Comparison of ENCODE assay signal across 24 cellular contexts in genomic region chr12:32098112-32098511, GRCh38. TPM values are rescaled to one million over a fixed set of nuclear protein-coding genes. Genes with fewer than 3 reads are reported as not detected.
DNase-seq lines count a peak whose midpoint lies in the region; ATAC-seq, FAIRE-seq and TF ChIP-seq lines count a peak whose summit lies in the region.
"Had no signal": no experiment of that assay in that cellular context is flagged by ENCODE, and none has a peak within 500 bp of the region (broad histone marks: within the 10 kb centered on the region; RNA-seq: fewer than 3 reads in every experiment).

No MANE protein-coding gene starts in this region.

- H3K4me1 ChIP-seq in H1 (replicated peaks in 1 of 4; ENCODE audit: control insufficient read depth in 3 of 4, insufficient read depth in 4 of 4, low read length in 3 of 4) (peaks cover 0 to 6% (median under 1%) of the 10 kb centered on the region in 4 experiments; a peak in 1 of 7 replicates), spleen (no peaks in the 10 kb centered on the region)

- TF ChIP-seq RAD21 in H1 (IDR thresholded peaks at IDR 0.05 in 1 of 2, conservative IDR thresholded peaks at IDR 0.05 in 1 of 2; ENCODE audit: low read depth in 2 of 2, low read length in 2 of 2) = no peak

- H2AK5ac ChIP-seq in H1 (ENCODE audit: low read depth, low read length) = no peak overlapping the region

- no peaks in the 10 kb centered on the region for H3K23me2 ChIP-seq in H1 (ENCODE audit: low read depth, low read length)

- no peak overlapping the region for H2AFZ ChIP-seq in H1 (ENCODE audit: low read length)

- no peak for ATAC-seq in HG03354 (IDR thresholded peaks at IDR 0.05; ENCODE audit: poor library complexity, severe bottlenecking, unreplicated experiment)
- ATAC-seq: K562 had no signal

- TF ChIP-seq POLR2A in H1 (IDR thresholded peaks at IDR 0.05; ENCODE audit: control extremely low read depth in 1 of 2, low read depth in 2 of 2, low read length in 2 of 2) (no peak), spleen (IDR thresholded peaks at IDR 0.05) (no peak)

- no peak overlapping the region for H2BK5ac ChIP-seq in H1 (ENCODE audit: low read depth, low read length)

- intact Hi-C loops in spleen (cut with DNase I; ENCODE audit: low total_unique reads) = no loop called here

- H3K18ac ChIP-seq in H1 (ENCODE audit: extremely low read depth, low read length) = no peak overlapping the region

- peak; percentile 22 to 23 for DNase-seq in NCI-H526 (lab: John Stamatoyannopoulos, UW)
- no peak for DNase-seq in NCI-H526 treated with DMSO at 0.1 percent for 48 hours (lab: John Stamatoyannopoulos, UW)
- DNase-seq in NCI-H146 treated with DMSO at 0.1 percent for 48 hours (lab: John Stamatoyannopoulos, UW; ENCODE audit: unreplicated experiment) = peak; percentile 23
- DNase-seq in H1 (ENCODE audit: low read depth in 1 of 2, low spot score in 2 of 2) = no peak
- no peak for DNase-seq in KG1 (lab: John Stamatoyannopoulos, UW)
- no peak for DNase-seq in spleen
- DNase-seq: CD4-positive, CD25-positive, alpha-beta regulatory T cell; DMS153; DND-41; MV-4-11; NCI-H1417; NCI-H187; NCI-H2081 treated with DMSO at 0.1 percent for 48 hours; NCI-H2171; NCI-H446; NCI-H524 treated with DMSO at 0.1 percent for 48 hours; SIG-M5 had no signal

- H2BK15ac ChIP-seq in H1 (ENCODE audit: low read length) = no peak overlapping the region

- no peaks in the 10 kb centered on the region; a peak in 1 of 8 replicates for H3K36me3 ChIP-seq in H1 (ENCODE audit: control insufficient read depth in 2 of 4, insufficient read depth in 4 of 4, low read length in 3 of 4)
- no peaks in the 10 kb centered on the region for H3K36me3 ChIP-seq in spleen

- no peaks in the 10 kb centered on the region for H4K20me1 ChIP-seq in H1 (replicated peaks in 1 of 2; ENCODE audit: control insufficient read depth in 1 of 2, insufficient read depth in 2 of 2, low read length in 2 of 2)

- no peak overlapping the region for H3K4ac ChIP-seq in H1 (replicated peaks; ENCODE audit: insufficient read length, low read depth, low read length)

- no peak overlapping the region for H2BK120ac ChIP-seq in H1 (replicated peaks; ENCODE audit: low read depth, low read length)

- H2BK20ac ChIP-seq in H1 (ENCODE audit: low read length) = 0 out of 2 replicates have a peak overlapping the region, but pooled peaks have one; percentile 23

- H2BK12ac ChIP-seq in H1 (ENCODE audit: low read depth, low read length) = no peak overlapping the region

- no peak overlapping the region for H3K9ac ChIP-seq in H1 (replicated peaks in 1 of 4; ENCODE audit: extremely low read depth in 1 of 4, low read depth in 3 of 4, low read length in 3 of 4)

- no peak overlapping the region for H4K5ac ChIP-seq in H1 (ENCODE audit: insufficient read length, low read depth, low read length)

- H4K8ac ChIP-seq in H1 (ENCODE audit: extremely low read depth, insufficient read depth, low read length) = no peak overlapping the region

- no peak for FAIRE-seq in H1 (lab: Jason Lieb, UNC)
- FAIRE-seq: GM12892, H54, HTR-8/SVneo, RCC 7860 had no signal

- CTCF ChIA-PET in H1 (lab: Charles Lee; ENCODE audit: partially characterized antibody) = interaction anchor here (0.9 kb wide), 1 partner anchor 31 kb away, joined by 3 read pairs; no protein-coding TSS in a partner anchor

- TF ChIP-seq EP300 in H1 (IDR thresholded peaks at IDR 0.05; ENCODE audit: borderline replicate concordance in 1 of 2, low read depth in 2 of 2, low read length in 2 of 2) = no peak

- H3K4me3 ChIP-seq in H1 (ENCODE audit: extremely low read depth in 1 of 4, insufficient read depth in 2 of 4, low read depth in 3 of 4, low read length in 4 of 4) = no peak overlapping the region
- no peak overlapping the region for H3K4me3 ChIP-seq in spleen
- H3K4me3 ChIP-seq: K562, SK-N-MC had no signal

- POLR2A ChIA-PET in H1 (lab: Charles Lee; ENCODE audit: partially characterized antibody) = interaction anchor here (1.3 kb wide), 1 partner anchor 8 kb away, joined by 4 read pairs; no protein-coding TSS in a partner anchor

- TF ChIP-seq CTCF in H1 (IDR thresholded peaks at IDR 0.05; ENCODE audit: control extremely low read depth in 1 of 3, insufficient read depth in 1 of 3, low read depth in 1 of 3, low read length in 3 of 3) (no peak), spleen (IDR thresholded peaks at IDR 0.05 in 8 of 11, conservative IDR thresholded peaks at IDR 0.05 in 3 of 11) (no peak)

- WGBS in H1 (ENCODE audit: extremely low coverage in 1 of 2, insufficient coverage in 1 of 2, insufficient read length in 1 of 2, insufficient replicate concordance in 2 of 2, low coverage in 1 of 2, low lambda C conversion rate in 2 of 2, missing lambda C conversion rate in 1 of 2), 2 experiments = 95% methylated on average over 4 of the region's 4 CpGs; no CpG with 5 or more reads in 1 of the 2 experiments
- WGBS in spleen, 5 donors = 81 to 92% (median 89%) methylated on average over 4 of the region's 4 CpGs

- no peak overlapping the region for H3K4me2 ChIP-seq in H1 (ENCODE audit: insufficient read depth in 1 of 2, low read depth in 2 of 2, low read length in 2 of 2)

- H3K23ac ChIP-seq in H1 (ENCODE audit: insufficient read length) = no peak overlapping the region

- H3K27ac ChIP-seq in H1 (ENCODE audit: low read depth, low read length) = no peak overlapping the region
- H3K27ac ChIP-seq in spleen = no peak overlapping the region
- H3K27ac ChIP-seq: SK-N-MC had no signal

- no peak overlapping the region for H4K91ac ChIP-seq in H1 (replicated peaks; ENCODE audit: insufficient read length, low read length)

- H3K27me3 ChIP-seq in H1 (replicated peaks in 1 of 4; ENCODE audit: control insufficient read depth in 3 of 4, extremely low read depth in 1 of 4, insufficient read depth in 3 of 4, low read length in 3 of 4) = no peaks in the 10 kb centered on the region
- no peaks in the 10 kb centered on the region for H3K27me3 ChIP-seq in spleen (replicated peaks in 1 of 7)

- H3K56ac ChIP-seq in H1 (replicated peaks; ENCODE audit: insufficient read length, low read depth, low read length) = no peak overlapping the region

- H3K79me1 ChIP-seq in H1 (ENCODE audit: low read depth, low read length) = no peaks in the 10 kb centered on the region

- no peak overlapping the region for H3K14ac ChIP-seq in H1 (ENCODE audit: insufficient read length)

- no peaks in the 10 kb centered on the region for H3K79me2 ChIP-seq in H1 (ENCODE audit: control insufficient read depth in 1 of 2, insufficient read depth in 2 of 2, low read length in 2 of 2)

- H3K9me3 ChIP-seq in H1 (ENCODE audit: insufficient read depth in 2 of 2, low read depth in 1 of 2, low read length in 1 of 2) (no peaks in the 10 kb centered on the region), spleen (no peaks in the 10 kb centered on the region)

TF ChIP-seq in H1, 55 proteins besides CTCF, POLR2A, EP300 and RAD21:
- TF ChIP-seq SIN3A (conservative IDR thresholded peaks at IDR 0.05 in 1 of 2, IDR thresholded peaks at IDR 0.05 in 1 of 2; ENCODE audit: low read depth in 1 of 2, low read length in 2 of 2) = no peak
- no peak for TF ChIP-seq JUND (IDR thresholded peaks at IDR 0.05; ENCODE audit: low read length)
- no peak for TF ChIP-seq POU5F1 (IDR thresholded peaks at IDR 0.05; ENCODE audit: low read depth, low read length)
- TF ChIP-seq RXRA (IDR thresholded peaks at IDR 0.05; ENCODE audit: insufficient read depth, low read depth, low read length) = no peak
- TF ChIP-seq EZH2 (IDR thresholded peaks at IDR 0.05; ENCODE audit: low read depth, low read length, severe bottlenecking) = no peak
TF ChIP-seq in H1: peak in this region for 0.

RNA-seq across cellular contexts. Expression of gene BICD1, which starts 8.5 kb away (rescaled TPM):
- 54.3 and 58.4 TPM in 2 replicates for total RNA-seq in H1 (2021; fragmentation: NEBNext Ultra II Directional; extraction: Animal tissue kit (Norgen Biotek cat#: 25700))
- polyA plus RNA-seq in H1 (2011; rRNA removed) = 34.1 and 40.8 TPM in 2 replicates
- 32.1 TPM for polyA plus RNA-seq in H1 (2011; cell fraction: cytosol; rRNA removed)
- polyA plus RNA-seq in H1 (2011; cell fraction: nucleus; rRNA removed) = 89.8 TPM
- 34.8 to 37.2 TPM (median 35.4 TPM) in 4 replicates for polyA plus RNA-seq in H1 (2012, experiment 1 of 2)
- 6.6 TPM for polyA plus RNA-seq in H1 (2012, experiment 2 of 2)
- 30.6 TPM for polyA plus RNA-seq in H1 (2013, experiment 1 of 2)
- polyA plus RNA-seq in H1 (2013, experiment 2 of 2) = 27.4 TPM
- polyA minus RNA-seq in H1 (2011; rRNA and poly(A)+ RNA removed) = 83.3 and 93.4 TPM in 2 replicates
- polyA minus RNA-seq in H1 (2011; cell fraction: cytosol; rRNA and poly(A)+ RNA removed) = 48.6 TPM
- 189 TPM for polyA minus RNA-seq in H1 (2011; cell fraction: nucleus; rRNA and poly(A)+ RNA removed)
- 10 to 100 TPM; 23.1 to 62.9 (median 56.7) TPM for total RNA-seq in spleen
- polyA plus RNA-seq in spleen = 10 to 100 TPM in 2 of 3 donors, 1 to 10 TPM in 1; 8.5 to 11.6 (median 10.9) TPM

Comparison
In these comparisons a context has a peak if more than half of its experiments do, and no peak if none do; other contexts are left out.
1. DNase-seq: peak in NCI-H526 (2 of 2) and NCI-H146 treated with DMSO at 0.1 percent for 48 hours (single experiment); none in NCI-H526 treated with DMSO at 0.1 percent for 48 hours (single experiment), H1 (0 of 2), KG1 (single experiment) and spleen (single experiment).